In the genomic region with DNA sequence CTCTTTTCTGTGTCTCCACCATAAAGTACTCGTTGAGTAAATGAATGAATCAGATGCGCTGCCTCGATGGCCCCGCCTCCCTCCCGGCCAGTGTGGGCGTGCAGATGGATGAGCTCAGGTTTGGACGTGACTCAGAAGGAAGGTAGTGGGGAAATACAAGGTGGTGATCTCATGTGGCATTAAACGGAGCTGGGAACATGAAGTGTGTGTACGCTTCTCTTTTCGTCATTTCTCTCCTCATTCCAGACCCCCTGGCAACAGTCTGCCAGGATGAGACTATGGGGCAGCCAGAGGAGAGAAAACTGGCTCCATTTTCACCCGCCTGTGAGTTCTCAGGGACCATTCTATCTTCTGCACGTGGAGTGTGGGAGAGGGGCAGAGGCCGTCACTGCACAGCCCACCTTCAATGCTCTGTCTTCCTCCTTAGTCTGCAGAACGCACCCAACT, we compare ENCODE assay signal across 8 cellular contexts.
DNase-seq lines count a peak whose midpoint lies in the region; ATAC-seq and TF ChIP-seq lines count a peak whose summit lies in the region.

No MANE protein-coding gene starts in this region.

- H3K4me1 ChIP-seq in RWPE2 (ENCODE audit: insufficient read depth, poor library complexity, severe bottlenecking): peaks cover 37% of the 10 kb centered on the region
- H3K4me1 ChIP-seq in transverse colon: no peaks in the 10 kb centered on the region

- WGBS in transverse colon (ENCODE audit: low coverage in 1 of 2), 2 donors: 32 to 64% methylated on average over 3 to 14 of the region's 14 CpGs

- intact Hi-C loops in transverse colon (cut with DNase I; ENCODE audit: low total_unique reads): no loop called here

- TF ChIP-seq EP300 in transverse colon (IDR thresholded peaks at IDR 0.05; ENCODE audit: low read depth): no peak

- peak; percentile 90 for ATAC-seq in RWPE2 (ENCODE audit: low read depth)

- H3K27ac ChIP-seq in RWPE2 (ENCODE audit: poor library complexity, severe bottlenecking): peak overlapping the region; percentile 82
- H3K27ac ChIP-seq in transverse colon: no peak overlapping the region

- no peaks in the 10 kb centered on the region for H3K9me3 ChIP-seq in RWPE2 (ENCODE audit: severe bottlenecking)
- H3K9me3 ChIP-seq in transverse colon: no peaks in the 10 kb centered on the region

- TF ChIP-seq CTCF in RWPE2 (IDR thresholded peaks at IDR 0.05; ENCODE audit: poor library complexity, severe bottlenecking): no peak
- no peak for TF ChIP-seq CTCF in fibroblast of villous mesenchyme (IDR thresholded peaks at IDR 0.05; ENCODE audit: insufficient read depth, low read depth, low read length)
- no peak for TF ChIP-seq CTCF in transverse colon (IDR thresholded peaks at IDR 0.05)

- H3K36me3 ChIP-seq in RWPE2 (ENCODE audit: low read depth) (no peaks in the 10 kb centered on the region), transverse colon (no peaks in the 10 kb centered on the region)

- in situ Hi-C loops in transverse colon (cut with MboI; ENCODE audit: low pct_ligation_motif_present in 1 of 4, low pct_unique_long_range_greater_than_20kb in 1 of 4, low sequenced_read_pairs in 3 of 4): no loop called here

- H3K4me3 ChIP-seq in RWPE2 (ENCODE audit: severe bottlenecking) (no peak overlapping the region), fibroblast of villous mesenchyme (ENCODE audit: low read depth, low read length) (no peak overlapping the region), transverse colon (no peak overlapping the region)

- H3K27me3 ChIP-seq in RWPE2 (ENCODE audit: insufficient read depth, poor library complexity, severe bottlenecking): no peaks in the 10 kb centered on the region
- no peaks in the 10 kb centered on the region for H3K27me3 ChIP-seq in transverse colon

- DNase-seq in NCI-H510A treated with DMSO at 0.1 percent for 48 hours (lab: John Stamatoyannopoulos, UW): peak; percentile 53
- DNase-seq in NCI-H510A (lab: John Stamatoyannopoulos, UW): no peak
- peak; percentile 97 for DNase-seq in RWPE2 (ENCODE audit: low spot score)
- peak; percentile 95 for DNase-seq in fibroblast of villous mesenchyme (ENCODE audit: low read depth)
- DNase-seq in stimulated activated CD4-positive, alpha-beta T cell treated with anti-CD3 and anti-CD28 coated beads, Interleukin-4, amount 100 ng/mL, for 48 hours (ENCODE audit: low read depth in 2 of 2): peak; percentile 58 to 69
- no peak for DNase-seq in retina
- DNase-seq in transverse colon: no peak
- no peak for DNase-seq in midbrain (lab: John Stamatoyannopoulos, UW)

- no peak for TF ChIP-seq POLR2A in transverse colon (IDR thresholded peaks at IDR 0.05)

Comparison
In these comparisons a context has a peak if more than half of its experiments do, and no peak if none do; other contexts are left out.
1. DNase-seq: peak in NCI-H510A treated with DMSO at 0.1 percent for 48 hours (single experiment), RWPE2 (single experiment), fibroblast of villous mesenchyme (single experiment) and stimulated activated CD4-positive, alpha-beta T cell treated with anti-CD3 and anti-CD28 coated beads, Interleukin-4, amount 100 ng/mL, for 48 hours (2 of 2); none in NCI-H510A (single experiment), retina (single experiment), transverse colon (single experiment) and midbrain (single experiment).